Comparison of ENCODE assay signal across 33 cellular contexts in the genomic region with DNA sequence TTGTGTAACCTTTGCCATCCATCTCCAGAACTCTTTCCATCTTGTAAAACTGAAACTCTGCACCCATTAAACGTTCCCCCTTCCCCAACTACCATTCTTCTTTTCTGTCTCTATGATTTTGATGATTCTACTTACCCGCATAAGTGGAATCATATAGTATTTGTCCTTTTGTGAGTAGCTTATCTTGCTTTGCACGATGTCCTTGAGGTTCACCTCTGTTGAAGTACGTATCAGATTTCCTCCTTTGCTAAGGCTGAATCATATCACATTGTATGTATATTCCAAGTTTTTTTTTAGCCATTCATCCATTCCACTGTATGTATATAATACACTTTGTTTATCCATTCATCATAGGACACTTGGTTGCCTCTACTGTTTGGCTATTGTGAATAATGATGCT.
"Had no signal": no experiment of that assay in that cellular context is flagged by ENCODE, and none has a peak within 500 bp of the region (broad histone marks: within the 10 kb centered on the region; RNA-seq: fewer than 3 reads in every experiment).

No MANE protein-coding gene starts in this region.

- H2AFZ ChIP-seq: neural progenitor cell, parathyroid adenoma had no signal

- H3K9me3 ChIP-seq: esophagus muscularis mucosa, sigmoid colon, stomach, tibial artery had no signal

- H3K36me3 Mint-ChIP-seq: immature natural killer cell; stimulated activated memory B cell treated with anti-CD40 and anti-IgM and Interleukin-4, amounts not matched to agents 10 μg/mL and 1 μg/mL and 100 μg/mL, for 72 hours had no signal

- H3K27ac ChIP-seq: esophagus muscularis mucosa, foreskin keratinocyte, heart left ventricle, parathyroid adenoma, psoas muscle, sigmoid colon, stomach, tibial artery had no signal

- H3K79me2 ChIP-seq: parathyroid adenoma had no signal

- H3K4me3 Mint-ChIP-seq: activated CD4-positive, alpha-beta T cell treated with anti-CD3 and anti-CD28 coated beads, Interleukin-2, amount 10 ng/mL, durations not matched to agents 7 days and 5 days; activated CD8-positive, alpha-beta T cell treated with anti-CD3 and anti-CD28 coated beads for 36 hours; activated naive CD8-positive, alpha-beta T cell treated with anti-CD3 and anti-CD28 coated beads, Interleukin-2, amount 10 ng/mL, durations not matched to agents 7 days and 5 days; activated T-cell treated with anti-CD3 and anti-CD28 coated beads, Interleukin-2, amount 50 U/mL, for 72 hours; stimulated activated memory B cell treated with anti-CD40 and anti-IgM and Interleukin-4, amounts not matched to agents 10 μg/mL and 1 μg/mL and 100 μg/mL, for 72 hours; WTC11 had no signal

- H3K27ac Mint-ChIP-seq: activated CD4-positive, alpha-beta T cell treated with anti-CD3 and anti-CD28 coated beads, Interleukin-2, amount 10 ng/mL, durations not matched to agents 7 days and 5 days; activated CD8-positive, alpha-beta T cell treated with anti-CD3 and anti-CD28 coated beads for 36 hours; activated naive CD8-positive, alpha-beta T cell treated with anti-CD3 and anti-CD28 coated beads, Interleukin-2, amount 10 ng/mL, durations not matched to agents 7 days and 5 days; activated T-cell treated with anti-CD3 and anti-CD28 coated beads, Interleukin-2, amount 50 U/mL, for 72 hours; neural progenitor cell; stimulated activated memory B cell treated with anti-CD40 and anti-IgM and Interleukin-4, amounts not matched to agents 10 μg/mL and 1 μg/mL and 100 μg/mL, for 72 hours; WTC11 had no signal

- H3K9me3 Mint-ChIP-seq: activated CD4-positive, alpha-beta T cell treated with anti-CD3 and anti-CD28 coated beads, Interleukin-2, amount 10 ng/mL, durations not matched to agents 7 days and 5 days; immature natural killer cell; stimulated activated memory B cell treated with anti-CD40 and anti-IgM and Interleukin-4, amounts not matched to agents 10 μg/mL and 1 μg/mL and 100 μg/mL, for 72 hours had no signal

- H3K4me2 ChIP-seq: neural progenitor cell, smooth muscle cell had no signal

- H3K36me3 ChIP-seq: esophagus muscularis mucosa, heart left ventricle, neural progenitor cell, sigmoid colon, stomach, tibial artery had no signal

- FAIRE-seq: astrocyte, kidney had no signal

- H3K27me3 ChIP-seq: esophagus muscularis mucosa had no signal

- DNase-seq: activated CD4-positive, alpha-beta T cell treated with anti-CD3 and anti-CD28 coated beads for 1 hour; activated CD4-positive, alpha-beta T cell treated with anti-CD3 and anti-CD28 coated beads, Interleukin-2, amount 10 ng/mL, durations not matched to agents 7 days and 5 days; activated CD8-positive, alpha-beta T cell treated with anti-CD3 and anti-CD28 coated beads for 36 hours; activated naive CD4-positive, alpha-beta T cell treated with Interleukin-2 at 50 U/mL for 16 hours; activated naive CD8-positive, alpha-beta T cell treated with anti-CD3 and anti-CD28 coated beads, Interleukin-2, amount 10 ng/mL, durations not matched to agents 7 days and 5 days; activated T-cell treated with anti-CD3 and anti-CD28 coated beads, Interleukin-2, amount 50 U/mL, for 72 hours; amniotic stem cell; central memory CD4-positive, alpha-beta T cell; dermis blood vessel endothelial cell; effector CD4-positive, alpha-beta T cell; foreskin keratinocyte; heart left ventricle; hypothalamus; immature natural killer cell; kidney; left colon; mammary epithelial cell; occipital lobe; psoas muscle; sigmoid colon; stimulated activated CD4-positive, alpha-beta T cell treated with anti-CD3 and anti-CD28 coated beads, Interleukin-1b, Interleukin-23, amount 100 ng/mL, for 48 hours; stimulated activated CD4-positive, alpha-beta T cell treated with anti-CD3 and anti-CD28 coated beads, Interleukin-4, amount 100 ng/mL, for 4 hours; stimulated activated CD8-positive, alpha-beta memory T cell treated with anti-CD3 and anti-CD28 coated beads, Interleukin-4, amount 100 ng/mL, for 48 hours; stomach; T-helper 2 cell; tibial artery had no signal

- H3K4me3 ChIP-seq: esophagus muscularis mucosa, heart left ventricle, neural progenitor cell, psoas muscle, sigmoid colon, smooth muscle cell, stomach, tibial artery had no signal
